In the genomic region with DNA sequence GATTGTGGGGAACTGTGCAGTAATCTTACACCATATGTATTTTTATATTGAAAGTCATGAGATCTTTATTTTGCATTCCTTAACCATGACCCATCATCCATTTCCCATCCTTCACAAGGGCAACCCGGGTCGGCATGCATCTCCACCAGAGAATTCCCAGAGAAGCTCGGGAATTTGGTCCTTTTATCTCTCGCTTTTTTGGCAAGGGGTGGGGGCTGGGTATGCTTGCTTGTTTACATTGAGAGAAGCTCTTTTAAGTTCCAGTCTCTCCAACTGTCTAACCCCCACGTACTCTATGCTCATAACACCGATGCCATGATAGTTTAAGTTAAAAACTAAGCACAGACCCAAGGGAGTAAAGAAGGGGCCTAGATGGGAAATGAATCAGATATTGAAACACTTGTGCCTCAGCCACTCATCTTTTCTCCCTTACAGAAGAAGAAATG, we compare ENCODE assay signal across 15 cellular contexts.
DNase-seq lines count a peak whose midpoint lies in the region; ATAC-seq and TF ChIP-seq lines count a peak whose summit lies in the region.
"Had no signal": no experiment of that assay in that cellular context is flagged by ENCODE, and none has a peak within 500 bp of the region (broad histone marks: within the 10 kb centered on the region; RNA-seq: fewer than 3 reads in every experiment).

No MANE protein-coding gene starts in this region.

- H3K4me3 ChIP-seq in mesodermal cell (ENCODE audit: extremely low read depth, insufficient read depth, low read length, poor library complexity, severe bottlenecking) (no peak overlapping the region), esophagus squamous epithelium (no peak overlapping the region)
- H3K4me3 ChIP-seq: spleen had no signal

- no peak overlapping the region for H3K4me3 Mint-ChIP-seq in stimulated activated naive CD8-positive, alpha-beta T cell treated with anti-CD3 and anti-CD28 coated beads, Interleukin-15, amount 100 ng/mL, for 72 hours
- H3K4me3 Mint-ChIP-seq: activated naive CD8-positive, alpha-beta T cell treated with anti-CD3 and anti-CD28 coated beads, Interleukin-2, amount 50 U/mL, for 24 hours; naive thymus-derived CD4-positive, alpha-beta T cell had no signal

- H3K9me3 Mint-ChIP-seq in stimulated activated naive CD8-positive, alpha-beta T cell treated with anti-CD3 and anti-CD28 coated beads, Interleukin-15, amount 100 ng/mL, for 72 hours: no peaks in the 10 kb centered on the region
- H3K9me3 Mint-ChIP-seq: activated naive CD8-positive, alpha-beta T cell treated with anti-CD3 and anti-CD28 coated beads, Interleukin-2, amount 50 U/mL, for 24 hours had no signal

- intact Hi-C loops in esophagus squamous epithelium (cut with DNase I): no loop called here

- H3K4me1 ChIP-seq in mesodermal cell (ENCODE audit: control insufficient read depth, insufficient read depth, low read length, poor library complexity, severe bottlenecking): peaks cover 13% of the 10 kb centered on the region
- peaks cover 0 to 9% (median 4%) of the 10 kb centered on the region in 3 donors for H3K4me1 ChIP-seq in esophagus squamous epithelium

- H3K9me3 ChIP-seq in mesodermal cell (ENCODE audit: control insufficient read depth, low read length) (no peaks in the 10 kb centered on the region), esophagus squamous epithelium (no peaks in the 10 kb centered on the region)
- H3K9me3 ChIP-seq: spleen had no signal

- no peak for TF ChIP-seq CTCF in esophagus squamous epithelium (IDR thresholded peaks at IDR 0.05)

- DNase-seq in AG08396 (ENCODE audit: low spot score) (peak; percentile 11), LHCN-M2 (ENCODE audit: low read depth) (peak; percentile 82), dermis blood vessel endothelial cell (peak; percentile 70), ecto neural progenitor cell (ENCODE audit: low spot score) (no peak), esophagus squamous epithelium (lab: John Stamatoyannopoulos, UW) (no peak), iPS-NIHi11 (ENCODE audit: low spot score) (no peak)
- DNase-seq in stimulated activated naive CD8-positive, alpha-beta T cell treated with anti-CD3 and anti-CD28 coated beads, Interleukin-15, amount 100 ng/mL, for 72 hours: no peak
- DNase-seq: activated CD8-positive, alpha-beta memory T cell treated with anti-CD3 and anti-CD28 coated beads, Interleukin-2, amount 50 U/mL, for 4 hours; activated naive CD8-positive, alpha-beta T cell treated with anti-CD3 and anti-CD28 coated beads, Interleukin-2, amount 50 U/mL, for 24 hours; MM.1S; naive thymus-derived CD4-positive, alpha-beta T cell; NCI-H446 treated with DMSO at 0.1 percent for 48 hours; spleen had no signal

- no peak for TF ChIP-seq POLR2A in esophagus squamous epithelium (IDR thresholded peaks at IDR 0.05)

- 40% methylated on average over 1 of the region's 6 CpGs; no CpG with 5 or more reads in 1 of the 2 experiments for WGBS in mesodermal cell (ENCODE audit: insufficient coverage in 2 of 2), 2 experiments
- WGBS in esophagus squamous epithelium, 2 donors: 63 to 64% methylated on average over 6 of the region's 6 CpGs

- H3K4me1 Mint-ChIP-seq in stimulated activated naive CD8-positive, alpha-beta T cell treated with anti-CD3 and anti-CD28 coated beads, Interleukin-15, amount 100 ng/mL, for 72 hours: no peaks in the 10 kb centered on the region

- H3K27ac ChIP-seq in mesodermal cell (ENCODE audit: low read depth, low read length, severe bottlenecking): peak overlapping the region; percentile 51
- H3K27ac ChIP-seq in esophagus squamous epithelium: no peak overlapping the region

- no peaks in the 10 kb centered on the region for H3K27me3 ChIP-seq in esophagus squamous epithelium

- no peak overlapping the region for H3K27ac Mint-ChIP-seq in stimulated activated naive CD8-positive, alpha-beta T cell treated with anti-CD3 and anti-CD28 coated beads, Interleukin-15, amount 100 ng/mL, for 72 hours
- H3K27ac Mint-ChIP-seq: activated naive CD8-positive, alpha-beta T cell treated with anti-CD3 and anti-CD28 coated beads, Interleukin-2, amount 50 U/mL, for 24 hours; naive thymus-derived CD4-positive, alpha-beta T cell had no signal

- H3K27me3 Mint-ChIP-seq in stimulated activated naive CD8-positive, alpha-beta T cell treated with anti-CD3 and anti-CD28 coated beads, Interleukin-15, amount 100 ng/mL, for 72 hours: peaks cover 26% of the 10 kb centered on the region

- no peak for ATAC-seq in stimulated activated naive CD8-positive, alpha-beta T cell treated with anti-CD3 and anti-CD28 coated beads, Interleukin-15, amount 100 ng/mL, for 72 hours
- ATAC-seq: activated naive CD8-positive, alpha-beta T cell treated with anti-CD3 and anti-CD28 coated beads, Interleukin-2, amount 50 U/mL, for 24 hours; naive thymus-derived CD4-positive, alpha-beta T cell; Right ventricle myocardium inferior had no signal

- no peaks in the 10 kb centered on the region for H3K36me3 ChIP-seq in mesodermal cell (ENCODE audit: control insufficient read depth, insufficient read depth, low read length)
- H3K36me3 ChIP-seq in esophagus squamous epithelium: no peaks in the 10 kb centered on the region
- H3K36me3 ChIP-seq: spleen had no signal

Comparison
In these comparisons a context has a peak if more than half of its experiments do, and no peak if none do; other contexts are left out.
1. DNase-seq: peak in AG08396 (single experiment), LHCN-M2 (single experiment) and dermis blood vessel endothelial cell (single experiment); none in ecto neural progenitor cell (single experiment), esophagus squamous epithelium (single experiment), iPS-NIHi11 (single experiment) and stimulated activated naive CD8-positive, alpha-beta T cell treated with anti-CD3 and anti-CD28 coated beads, Interleukin-15, amount 100 ng/mL, for 72 hours (0 of 2).